ENCODE assay signal across 21 cellular contexts in genomic region chr2:174033163-174033550, GRCh38.
"Had no signal": no experiment of that assay in that cellular context is flagged by ENCODE, and none has a peak within 500 bp of the region (broad histone marks: within the 10 kb centered on the region; RNA-seq: fewer than 3 reads in every experiment).

No MANE protein-coding gene starts in this region.

- H3K9me3 Mint-ChIP-seq: activated B cell treated with CpG ODN at 0.5 μM for 24 hours; activated CD4-positive, alpha-beta memory T cell treated with anti-CD3 and anti-CD28 coated beads for 36 hours; activated naive CD4-positive, alpha-beta T cell treated with anti-CD3 and anti-CD28 coated beads, Interleukin-2, amount 50 U/mL, for 72 hours; activated T-helper 1 cell treated with anti-CD3 and anti-CD28 coated beads, Interleukin-12 subunit alpha, Interleukin-12 subunit beta, Interleukin-2, Interleukin-4 antibody, amounts not matched to agents 30 ng/mL and 10 ng/mL and 1 ng/mL, durations not matched to agents 14 hours and 24 hours and 36 hours; natural killer cell treated with Interleukin-12 subunit alpha and Interleukin-12 subunit beta and Interleukin-15 and Interleukin-18, amount 100 ng/mL, for 72 hours; stimulated activated naive CD8-positive, alpha-beta T cell treated with anti-CD3 and anti-CD28 coated beads, Interleukin-15, amount 100 ng/mL, for 72 hours had no signal

- ATAC-seq: activated naive CD4-positive, alpha-beta T cell treated with anti-CD3 and anti-CD28 coated beads, Interleukin-2, amount 50 U/mL, for 72 hours; esophagus mucosa; gastrocnemius medialis; heart left ventricle; left ventricle myocardium superior; natural killer cell treated with Interleukin-12 subunit alpha and Interleukin-12 subunit beta and Interleukin-15 and Interleukin-18, amount 100 ng/mL, for 72 hours; stimulated activated naive CD8-positive, alpha-beta T cell treated with anti-CD3 and anti-CD28 coated beads, Interleukin-15, amount 100 ng/mL, for 72 hours had no signal

- DNase-seq: activated B cell treated with CpG ODN at 0.5 μM for 24 hours; activated CD4-positive, alpha-beta memory T cell treated with anti-CD3 and anti-CD28 coated beads for 36 hours; activated CD4-positive, alpha-beta T cell treated with anti-CD3 and anti-CD28 coated beads for 4 hours; activated gamma-delta T cell treated with Interleukin-2 at 50 U/mL for 16 hours; activated T-cell treated with anti-CD3 and anti-CD28 coated beads for 4 hours; adrenal gland; cerebellar nuclear complex; cortex of kidney; effector CD4-positive, alpha-beta T cell; gastrocnemius medialis; heart left ventricle; left ventricle myocardium superior; nucleus accumbens; stimulated activated CD4-positive, alpha-beta T cell treated with anti-CD3 and anti-CD28 coated beads, Interleukin-2, amount 100 ng/mL, for 24 hours; stimulated activated naive CD8-positive, alpha-beta T cell treated with anti-CD3 and anti-CD28 coated beads, Interleukin-15, amount 100 ng/mL, for 72 hours; T-helper 9 cell; transverse colon had no signal

- H3K27ac Mint-ChIP-seq: activated B cell treated with CpG ODN at 0.5 μM for 24 hours; activated CD4-positive, alpha-beta memory T cell treated with anti-CD3 and anti-CD28 coated beads for 36 hours had no signal

- H3K4me3 Mint-ChIP-seq: activated CD4-positive, alpha-beta memory T cell treated with anti-CD3 and anti-CD28 coated beads for 36 hours; activated T-helper 1 cell treated with anti-CD3 and anti-CD28 coated beads, Interleukin-12 subunit alpha, Interleukin-12 subunit beta, Interleukin-2, Interleukin-4 antibody, amounts not matched to agents 30 ng/mL and 10 ng/mL and 1 ng/mL, durations not matched to agents 14 hours and 24 hours and 36 hours; natural killer cell treated with Interleukin-12 subunit alpha and Interleukin-12 subunit beta and Interleukin-15 and Interleukin-18, amount 100 ng/mL, for 72 hours; stimulated activated naive CD8-positive, alpha-beta T cell treated with anti-CD3 and anti-CD28 coated beads, Interleukin-15, amount 100 ng/mL, for 72 hours had no signal

- H3K36me3 Mint-ChIP-seq: activated CD4-positive, alpha-beta memory T cell treated with anti-CD3 and anti-CD28 coated beads for 36 hours; natural killer cell treated with Interleukin-12 subunit alpha and Interleukin-12 subunit beta and Interleukin-15 and Interleukin-18, amount 100 ng/mL, for 72 hours had no signal
